ENCODE assay signal across 1 cellular context in genomic region chr19:32539240-32539916, GRCh38.
A peak's percentile ranks its signal among the peaks of the same experiment; 100 is the strongest.
TF ChIP-seq lines count a peak whose summit lies in the region.

No MANE protein-coding gene starts in this region.

TF ChIP-seq in HepG2, 621 proteins besides CTCF, POLR2A, EP300 and RAD21 (continued from another document and continues in another):
- TF ChIP-seq ARID5B (CRISPR knock-in tag; IDR thresholded peaks at IDR 0.05), result peak; percentile 92
- TF ChIP-seq ZNF687 (CRISPR knock-in tag; IDR thresholded peaks at IDR 0.05), result peak; percentile 72
- peak; percentile 56; the same call in 1 of the 2 replicates for TF ChIP-seq SKIL (CRISPR knock-in tag; IDR thresholded peaks at IDR 0.05; ENCODE audit: borderline replicate concordance)
- TF ChIP-seq FOXA1 (IDR thresholded peaks at IDR 0.05), result peak; percentile 82
- peak; percentile 88 for TF ChIP-seq FOXA1 (CRISPR knock-in tag; IDR thresholded peaks at IDR 0.05)
- peak; percentile 57 for TF ChIP-seq ZNF788 (CRISPR knock-in tag; IDR thresholded peaks at IDR 0.05; ENCODE audit: borderline replicate concordance)
- TF ChIP-seq PAWR (CRISPR knock-in tag; IDR thresholded peaks at IDR 0.05; ENCODE audit: borderline replicate concordance), result no peak
- TF ChIP-seq ZNF670 (CRISPR knock-in tag; IDR thresholded peaks at IDR 0.05; ENCODE audit: borderline replicate concordance), result peak; percentile 66; the same call in 1 of the 2 replicates
- peak; percentile 57 for TF ChIP-seq XRCC5 (optimal IDR thresholded peaks at IDR 0.05; ENCODE audit: low read length)
- peak; percentile 50; the same call in 1 of the 2 replicates for TF ChIP-seq ZNF644 (CRISPR knock-in tag; IDR thresholded peaks at IDR 0.05; ENCODE audit: low read depth)
- no peak for TF ChIP-seq SP4 (CRISPR knock-in tag; IDR thresholded peaks at IDR 0.05)
- peak; percentile 74 for TF ChIP-seq IKZF5 (CRISPR knock-in tag; IDR thresholded peaks at IDR 0.05)
- no peak for TF ChIP-seq ATF7 (IDR thresholded peaks at IDR 0.05)
- no peak for TF ChIP-seq ATF7 (CRISPR knock-in tag; IDR thresholded peaks at IDR 0.05)
- peak; percentile 30 for TF ChIP-seq GABPB1 (CRISPR knock-in tag; IDR thresholded peaks at IDR 0.05)
- peak; percentile 86 for TF ChIP-seq GATAD2A (CRISPR knock-in tag; IDR thresholded peaks at IDR 0.05)
- TF ChIP-seq BATF2 (CRISPR knock-in tag; IDR thresholded peaks at IDR 0.05), result no peak
- TF ChIP-seq ZNF24 (IDR thresholded peaks at IDR 0.05), result no peak
- peak; percentile 78; the same call in 1 of the 2 replicates for TF ChIP-seq ZNF292 (CRISPR knock-in tag; IDR thresholded peaks at IDR 0.05; ENCODE audit: borderline replicate concordance, low read depth)
- TF ChIP-seq ARNTL (CRISPR knock-in tag; IDR thresholded peaks at IDR 0.05), result 0 out of 2 replicates have a peak, but pooled peaks have one; percentile 48
- TF ChIP-seq REPIN1 (CRISPR knock-in tag; IDR thresholded peaks at IDR 0.05; ENCODE audit: borderline replicate concordance, low read depth), result peak; percentile 73; the same call in 1 of the 2 replicates
- TF ChIP-seq ZMAT3 (CRISPR knock-in tag; conservative IDR thresholded peaks at IDR 0.05), result 0 out of 2 replicates have a peak, but pooled peaks have one; percentile 48
- no peak for TF ChIP-seq HNRNPUL1 (IDR thresholded peaks at IDR 0.05; ENCODE audit: low read depth, low read length)
- peak; percentile 92 for TF ChIP-seq SOX5 (CRISPR knock-in tag; IDR thresholded peaks at IDR 0.05; ENCODE audit: borderline replicate concordance)
- peak; percentile 51; the same call in 1 of the 2 replicates for TF ChIP-seq ZNF430 (CRISPR knock-in tag; IDR thresholded peaks at IDR 0.05)
- TF ChIP-seq SOX13 (IDR thresholded peaks at IDR 0.05), result no peak
- peak in 1 of 2 experiments; percentile 78; a peak in 2 of 4 replicates for TF ChIP-seq SOX13 (CRISPR knock-in tag; conservative IDR thresholded peaks at IDR 0.05 in 1 of 2, IDR thresholded peaks at IDR 0.05 in 1 of 2)
- no peak for TF ChIP-seq CEBPZ (IDR thresholded peaks at IDR 0.05; ENCODE audit: low read length)
- no peak for TF ChIP-seq NFKBIZ (CRISPR knock-in tag; IDR thresholded peaks at IDR 0.05)
- peak; percentile 54; the same call in 1 of the 2 replicates for TF ChIP-seq HIC2 (CRISPR knock-in tag; IDR thresholded peaks at IDR 0.05; ENCODE audit: low read depth)
- TF ChIP-seq THAP9 (CRISPR knock-in tag; IDR thresholded peaks at IDR 0.05; ENCODE audit: borderline replicate concordance), result peak; percentile 38; the same call in 1 of the 2 replicates
- TF ChIP-seq ZBTB33 (CRISPR knock-in tag; IDR thresholded peaks at IDR 0.05), result peak; percentile 34; the same call in 1 of the 2 replicates
- 0 out of 2 replicates have a peak, but pooled peaks have one; percentile 39 for TF ChIP-seq ZNF329 (CRISPR knock-in tag; IDR thresholded peaks at IDR 0.05; ENCODE audit: low read depth)
- TF ChIP-seq ZNF619 (CRISPR knock-in tag; IDR thresholded peaks at IDR 0.05), result 0 out of 2 replicates have a peak, but pooled peaks have one; percentile 37
- peak; percentile 75; the same call in 1 of the 2 replicates for TF ChIP-seq ZNF331 (CRISPR knock-in tag; IDR thresholded peaks at IDR 0.05)
